17 cellular contexts compared by ENCODE assay signal in the genomic region with DNA sequence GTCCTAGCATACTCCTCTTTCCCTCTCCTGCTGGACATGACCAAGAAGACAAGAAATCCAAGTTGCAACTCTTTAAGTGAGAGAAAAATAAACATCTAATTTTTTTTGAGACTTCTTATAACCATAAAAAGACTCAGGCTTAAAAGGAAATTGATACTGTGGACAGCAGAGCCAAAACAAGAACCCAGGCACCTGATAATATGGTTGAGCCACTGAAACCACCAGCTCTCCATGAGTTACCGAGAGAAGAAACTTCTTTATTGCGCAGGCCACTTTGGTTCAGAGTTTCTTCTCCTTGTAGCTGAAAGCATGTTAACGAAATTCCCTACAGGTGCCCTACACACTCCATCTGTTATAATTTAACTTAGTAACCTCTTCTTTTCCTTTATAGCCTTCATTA. TPM values are rescaled to one million over a fixed set of nuclear protein-coding genes. Genes with fewer than 3 reads are reported as not detected.
A peak's percentile ranks its signal among the peaks of the same experiment; 100 is the strongest.
DNase-seq lines count a peak whose midpoint lies in the region; ATAC-seq and FAIRE-seq lines count a peak whose summit lies in the region.
"Had no signal": no experiment of that assay in that cellular context is flagged by ENCODE, and none has a peak within 500 bp of the region (broad histone marks: within the 10 kb centered on the region; RNA-seq: fewer than 3 reads in every experiment).

No MANE protein-coding gene starts in this region.

- peaks cover 23 to 42% of the 10 kb centered on the region in 2 donors for H3K27me3 Mint-ChIP-seq in T-cell

- peak; percentile 64 for ATAC-seq in GM18498 (IDR thresholded peaks at IDR 0.05; ENCODE audit: unreplicated experiment)
- peak; percentile 44 for ATAC-seq in GM19452 (IDR thresholded peaks at IDR 0.05; ENCODE audit: unreplicated experiment)
- ATAC-seq in HG02763 (IDR thresholded peaks at IDR 0.05; ENCODE audit: unreplicated experiment): peak; percentile 47
- peak; percentile 49 for ATAC-seq in HG03442 (IDR thresholded peaks at IDR 0.05; ENCODE audit: unreplicated experiment)
- ATAC-seq in T-cell (replicated peaks in 1 of 4): no peak
- ATAC-seq: A549 had no signal

- H3K36me3 Mint-ChIP-seq in T-cell: no peaks in the 10 kb centered on the region
- H3K36me3 Mint-ChIP-seq: activated naive CD4-positive, alpha-beta T cell treated with anti-CD3 and anti-CD28 coated beads, Interleukin-2, amount 10 ng/mL, durations not matched to agents 7 days and 5 days; stimulated activated effector memory CD8-positive, alpha-beta T cell treated with anti-CD3 and anti-CD28 coated beads, Interleukin-12 subunit alpha, Interleukin-12 subunit beta, amount 100 ng/mL, for 72 hours had no signal

- POLR2A ChIA-PET in T-cell (lab: Charles Lee): no interaction called here

- H3K27ac ChIP-seq in substantia nigra (ENCODE audit: low read depth, low read length, poor library complexity, severe bottlenecking): no peak overlapping the region
- H3K27ac ChIP-seq: A549 had no signal

- no peaks in the 10 kb centered on the region for H3K4me1 Mint-ChIP-seq in T-cell
- H3K4me1 Mint-ChIP-seq: activated naive CD4-positive, alpha-beta T cell treated with anti-CD3 and anti-CD28 coated beads, Interleukin-2, amount 10 ng/mL, durations not matched to agents 7 days and 5 days; stimulated activated effector memory CD8-positive, alpha-beta T cell treated with anti-CD3 and anti-CD28 coated beads, Interleukin-12 subunit alpha, Interleukin-12 subunit beta, amount 100 ng/mL, for 72 hours had no signal

- no peak overlapping the region for H3K4me3 Mint-ChIP-seq in T-cell
- H3K4me3 Mint-ChIP-seq: activated naive CD4-positive, alpha-beta T cell treated with anti-CD3 and anti-CD28 coated beads, Interleukin-2, amount 10 ng/mL, durations not matched to agents 7 days and 5 days; stimulated activated effector memory CD8-positive, alpha-beta T cell treated with anti-CD3 and anti-CD28 coated beads, Interleukin-12 subunit alpha, Interleukin-12 subunit beta, amount 100 ng/mL, for 72 hours; T-helper 1 cell treated with Interleukin-12 subunit alpha and Interleukin-12 subunit beta and Interleukin-4 antibody, amounts not matched to agents 30 μg/mL and 1 μg/mL, for 36 hours had no signal

- FAIRE-seq in frontal cortex (lab: Jason Lieb, UNC): no peak
- FAIRE-seq: A549, bronchial epithelial cell, keratinocyte, RCC 7860 had no signal

- H3K9me3 Mint-ChIP-seq in T-cell: no peaks in the 10 kb centered on the region
- H3K9me3 Mint-ChIP-seq: activated naive CD4-positive, alpha-beta T cell treated with anti-CD3 and anti-CD28 coated beads, Interleukin-2, amount 10 ng/mL, durations not matched to agents 7 days and 5 days; stimulated activated effector memory CD8-positive, alpha-beta T cell treated with anti-CD3 and anti-CD28 coated beads, Interleukin-12 subunit alpha, Interleukin-12 subunit beta, amount 100 ng/mL, for 72 hours; T-helper 1 cell treated with Interleukin-12 subunit alpha and Interleukin-12 subunit beta and Interleukin-4 antibody, amounts not matched to agents 30 μg/mL and 1 μg/mL, for 36 hours had no signal

- H3K27ac Mint-ChIP-seq in T-cell: no peak overlapping the region
- H3K27ac Mint-ChIP-seq: activated naive CD4-positive, alpha-beta T cell treated with anti-CD3 and anti-CD28 coated beads, Interleukin-2, amount 10 ng/mL, durations not matched to agents 7 days and 5 days; stimulated activated effector memory CD8-positive, alpha-beta T cell treated with anti-CD3 and anti-CD28 coated beads, Interleukin-12 subunit alpha, Interleukin-12 subunit beta, amount 100 ng/mL, for 72 hours; T-helper 1 cell treated with Interleukin-12 subunit alpha and Interleukin-12 subunit beta and Interleukin-4 antibody, amounts not matched to agents 30 μg/mL and 1 μg/mL, for 36 hours had no signal

- CTCF ChIA-PET in T-cell (lab: Charles Lee): no interaction called here

- DNase-seq in T-cell: no peak
- DNase-seq in frontal cortex (ENCODE audit: low spot score in 2 of 2): no peak
- no peak for DNase-seq in activated CD4-positive, alpha-beta T cell treated with anti-CD3 and anti-CD28 coated beads, Interleukin-2, amount 50 U/mL, for 4 hours
- no peak for DNase-seq in substantia nigra (lab: John Stamatoyannopoulos, UW)
- DNase-seq: activated naive CD4-positive, alpha-beta T cell treated with anti-CD3 and anti-CD28 coated beads, Interleukin-2, amount 10 ng/mL, durations not matched to agents 7 days and 5 days; COR-L47; NCI-H446 treated with DMSO at 0.1 percent for 48 hours had no signal

RNA-seq across cellular contexts. Expression of gene SPCS3, which starts 11.3 kb away (rescaled TPM):
- 100 to 1,000 TPM; 137 to 163 (median 155) TPM for total RNA-seq in T-cell
- total RNA-seq in frontal cortex: 108 TPM

RNA-seq across cellular contexts. Expression of gene ASB5, which starts 39.4 kb away (rescaled TPM):
- not detected for total RNA-seq in T-cell
- 0.41 TPM for total RNA-seq in frontal cortex
- total RNA-seq: bronchial epithelial cell had no signal

Comparison
In these comparisons a context has a peak if more than half of its experiments do, and no peak if none do; other contexts are left out.
1. ATAC-seq: peak in GM18498 (single experiment), GM19452 (single experiment), HG02763 (single experiment) and HG03442 (single experiment); none in T-cell (0 of 4).